Comparison of ENCODE assay signal across 23 cellular contexts in the genomic region with DNA sequence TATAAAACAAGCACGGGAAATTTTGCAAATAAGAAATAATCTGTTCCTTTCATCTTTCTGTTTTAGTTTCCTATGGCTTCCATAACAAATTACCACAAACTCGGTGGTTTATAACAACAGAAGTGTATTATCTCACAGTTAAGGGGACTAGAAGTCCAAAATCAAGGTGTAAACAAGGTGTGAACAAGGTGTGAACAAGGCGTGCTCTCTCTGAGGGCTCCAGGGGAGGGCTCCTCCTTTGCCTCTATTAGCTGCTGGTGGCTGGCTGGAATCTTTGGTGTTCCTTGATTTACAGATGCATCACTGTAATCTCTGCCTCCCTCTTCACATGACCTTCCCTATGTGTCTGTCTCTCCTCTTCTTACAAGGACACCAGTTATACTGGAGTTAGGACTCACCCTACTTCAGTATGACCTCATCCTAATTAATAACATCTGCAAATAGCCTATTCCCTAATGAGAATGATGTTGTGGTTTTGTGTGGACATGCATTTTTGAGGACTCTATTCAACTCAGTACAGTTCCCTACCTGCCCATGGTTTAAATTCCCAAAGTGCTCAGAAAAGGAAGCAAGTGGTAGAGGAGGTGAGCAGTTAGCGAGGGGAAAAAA. TPM values are rescaled to one million over a fixed set of nuclear protein-coding genes. Genes with fewer than 3 reads are reported as not detected.
DNase-seq lines count a peak whose midpoint lies in the region; ATAC-seq, FAIRE-seq and TF ChIP-seq lines count a peak whose summit lies in the region.
"Had no signal": no experiment of that assay in that cellular context is flagged by ENCODE, and none has a peak within 500 bp of the region (broad histone marks: within the 10 kb centered on the region; RNA-seq: fewer than 3 reads in every experiment).

No MANE protein-coding gene starts in this region.

- H3K4me3 ChIP-seq in HepG2 (replicated peaks in 1 of 3; ENCODE audit: insufficient read depth in 1 of 3, low read depth in 2 of 3, low read length in 3 of 3): no peak overlapping the region
- H3K4me3 ChIP-seq in right lobe of liver: no peak overlapping the region
- no peak overlapping the region for H3K4me3 ChIP-seq in endodermal cell (ENCODE audit: low read length)
- H3K4me3 ChIP-seq in foreskin fibroblast (ENCODE audit: low read depth in 1 of 2, low read length in 2 of 2): no peak overlapping the region
- H3K4me3 ChIP-seq: BLaER1, GM12878 had no signal

- H3K4me1 Mint-ChIP-seq in endodermal cell (peaks cover 3% of the 10 kb centered on the region), H9 (peaks cover 6 to 8% of the 10 kb centered on the region in 2 experiments; a peak in 3 of 4 replicates), endothelial cell (ENCODE audit: unreplicated experiment) (no peaks in the 10 kb centered on the region)
- H3K4me1 Mint-ChIP-seq: CD4-positive, CD25-positive, alpha-beta regulatory T cell; IgD-negative memory B cell had no signal

- H4K20me1 ChIP-seq in HepG2 (ENCODE audit: insufficient read depth, low read length) (no peaks in the 10 kb centered on the region), H9 (ENCODE audit: control insufficient read depth, insufficient read depth, insufficient read length) (no peaks in the 10 kb centered on the region)
- H4K20me1 ChIP-seq: BLaER1 had no signal

- H3K23ac ChIP-seq in H9 (ENCODE audit: insufficient read length, low read depth, low read length): no peak overlapping the region

- H2BK15ac ChIP-seq in H9 (ENCODE audit: low read depth, low read length): no peak overlapping the region

- no peak overlapping the region for H4K91ac ChIP-seq in H9 (ENCODE audit: insufficient read length, low read depth, low read length)

- TF ChIP-seq CTCF in HepG2 (CRISPR knock-in tag; IDR thresholded peaks at IDR 0.05) (no peak), right lobe of liver (IDR thresholded peaks at IDR 0.05) (no peak), endodermal cell (conservative IDR thresholded peaks at IDR 0.05) (no peak), foreskin fibroblast (IDR thresholded peaks at IDR 0.05; ENCODE audit: low read depth, low read length) (no peak), H9 (conservative IDR thresholded peaks at IDR 0.05) (no peak), endothelial cell (IDR thresholded peaks at IDR 0.05; ENCODE audit: unreplicated experiment) (no peak)

- no peaks in the 10 kb centered on the region for H3K79me1 ChIP-seq in H9 (ENCODE audit: insufficient read depth, low read depth, low read length, poor library complexity, severe bottlenecking)

- DNase-seq in HepG2 (ENCODE audit: low spot score): no peak
- DNase-seq in right lobe of liver: no peak
- peak; percentile 84 for DNase-seq in endodermal cell
- DNase-seq in foreskin fibroblast: peak; percentile 53 to 72
- DNase-seq in ureter (ENCODE audit: low spot score): no peak
- no peak for DNase-seq in H9
- no peak for DNase-seq in endothelial cell (ENCODE audit: low spot score)
- DNase-seq: CD4-positive, CD25-positive, alpha-beta regulatory T cell; GDM1; HFFc6; MM.1S; NCI-H1694; NCI-H2029 treated with DMSO at 0.1 percent for 48 hours; NCI-H446 treated with DMSO at 0.1 percent for 48 hours; NCI-H69; Right ventricle myocardium superior; RPMI8226 had no signal

- H3K36me3 ChIP-seq in HepG2 (replicated peaks in 1 of 2; ENCODE audit: control insufficient read depth in 1 of 2, insufficient read depth in 2 of 2, low read length in 2 of 2) (no peaks in the 10 kb centered on the region), right lobe of liver (no peaks in the 10 kb centered on the region), endodermal cell (ENCODE audit: control insufficient read depth, insufficient read depth, low read length) (no peaks in the 10 kb centered on the region)
- H3K36me3 ChIP-seq: BLaER1 had no signal

- WGBS in HepG2 (ENCODE audit: low lambda C conversion rate): 3% methylated on average over 4 of the region's 4 CpGs
- WGBS in right lobe of liver (ENCODE audit: insufficient coverage, low coverage, low lambda C conversion rate, missing lambda C conversion rate): 56% methylated on average over 4 of the region's 4 CpGs
- WGBS in endodermal cell (ENCODE audit: insufficient coverage in 1 of 2, insufficient read length in 1 of 2), 2 experiments: 58 to 100% methylated on average over 1 to 4 of the region's 4 CpGs
- WGBS in H9 (ENCODE audit: extremely low coverage, insufficient read length, low lambda C conversion rate): no CpG with 5 or more reads among the region's 4 CpGs

- H3K4me3 Mint-ChIP-seq in endodermal cell (no peak overlapping the region), H9 (no peak overlapping the region), endothelial cell (ENCODE audit: unreplicated experiment) (no peak overlapping the region)
- H3K4me3 Mint-ChIP-seq: CD4-positive, CD25-positive, alpha-beta regulatory T cell; HFFc6; IgD-negative memory B cell had no signal

- H2BK120ac ChIP-seq in H9 (ENCODE audit: low read depth, low read length, poor library complexity, severe bottlenecking): no peak overlapping the region

- no TSS peak for BruUV-seq in HepG2 (replicated peaks; lab: Mats Ljungman, UMichigan)

- TF ChIP-seq POLR2A in HepG2 (IDR thresholded peaks at IDR 0.05; ENCODE audit: insufficient read depth in 1 of 2, low read depth in 2 of 2, low read length in 2 of 2) (no peak), right lobe of liver (IDR thresholded peaks at IDR 0.05) (no peak)

- no peak overlapping the region for H3K56ac ChIP-seq in H9 (ENCODE audit: insufficient read length, low read depth, low read length)

- POLR2A ChIA-PET in HepG2 (lab: Yijun Ruan, JAX): no interaction called here

- H3K36me3 Mint-ChIP-seq in endodermal cell (ENCODE audit: low read depth): no peaks in the 10 kb centered on the region
- H3K36me3 Mint-ChIP-seq in H9 (ENCODE audit: insufficient read depth in 1 of 3, low read depth in 3 of 3): peaks cover 0 to 9% (median 6%) of the 10 kb centered on the region in 3 experiments; a peak in 3 of 7 replicates
- no peaks in the 10 kb centered on the region for H3K36me3 Mint-ChIP-seq in endothelial cell (ENCODE audit: low read depth, unreplicated experiment)
- H3K36me3 Mint-ChIP-seq: CD4-positive, CD25-positive, alpha-beta regulatory T cell; IgD-negative memory B cell had no signal

- H3K27ac ChIP-seq in HepG2 (ENCODE audit: extremely low read length, insufficient read depth, low read length) (no peak overlapping the region), right lobe of liver (no peak overlapping the region), endodermal cell (ENCODE audit: low read depth, low read length) (no peak overlapping the region), H9 (ENCODE audit: insufficient read length, low read depth, low read length) (no peak overlapping the region)
- H3K27ac ChIP-seq: 22Rv1, BLaER1, KMS-11 had no signal

- FAIRE-seq in HepG2 (lab: Jason Lieb, UNC): no peak
- FAIRE-seq: GM12878 had no signal

- no peak overlapping the region for H4K5ac ChIP-seq in H9 (ENCODE audit: insufficient read length, low read depth, low read length)

- CTCF ChIA-PET in HepG2 (lab: Yijun Ruan, JAX; ENCODE audit: low intra/inter-chr PET ratio, low total read pairs): no interaction called here

- ATAC-seq in HepG2 (no peak), right lobe of liver (no peak)
- ATAC-seq: GM12878 had no signal

- H3K4me2 ChIP-seq in HepG2 (ENCODE audit: low read depth, low read length): no peak overlapping the region
- no peak overlapping the region for H3K4me2 ChIP-seq in H9 (ENCODE audit: insufficient read depth, insufficient read length, low read length)
- H3K4me2 ChIP-seq: BLaER1, KMS-11 had no signal

- H3K9me3 ChIP-seq in HepG2 (ENCODE audit: low read length): no peaks in the 10 kb centered on the region
- no peaks in the 10 kb centered on the region for H3K9me3 ChIP-seq in right lobe of liver
- peaks cover 7% of the 10 kb centered on the region for H3K9me3 ChIP-seq in endodermal cell (ENCODE audit: control insufficient read depth, low read length)
- H3K9me3 ChIP-seq in H9 (ENCODE audit: control insufficient read depth, low read depth, low read length): no peaks in the 10 kb centered on the region
- H3K9me3 ChIP-seq: BLaER1 had no signal

- peaks cover 6% of the 10 kb centered on the region for H3K9me3 Mint-ChIP-seq in endodermal cell
- peaks cover 5 to 6% of the 10 kb centered on the region in 2 experiments; a peak in 3 of 5 replicates for H3K9me3 Mint-ChIP-seq in H9
- H3K9me3 Mint-ChIP-seq in endothelial cell (ENCODE audit: unreplicated experiment): no peaks in the 10 kb centered on the region
- H3K9me3 Mint-ChIP-seq: HFFc6 had no signal

- H3K23me2 ChIP-seq in H9 (ENCODE audit: insufficient read length, low read depth, low read length, poor library complexity, severe bottlenecking): no peaks in the 10 kb centered on the region

- no peak overlapping the region for H2AFZ ChIP-seq in HepG2 (ENCODE audit: low read length)
- no peak overlapping the region for H2AFZ ChIP-seq in H9 (ENCODE audit: low read length)

- no peak overlapping the region for H3T11ph ChIP-seq in H9 (ENCODE audit: low read length)

- TF ChIP-seq EP300 in HepG2 (IDR thresholded peaks at IDR 0.05; ENCODE audit: low read depth in 2 of 2, low read length in 2 of 2): no peak
- TF ChIP-seq EP300 in HepG2 (CRISPR knock-in tag; IDR thresholded peaks at IDR 0.05; ENCODE audit: borderline replicate concordance): no peak

- peaks cover 91% of the 10 kb centered on the region for H3K27me3 Mint-ChIP-seq in endodermal cell (ENCODE audit: insufficient read depth)
- H3K27me3 Mint-ChIP-seq in H9 (ENCODE audit: low read depth): no peaks in the 10 kb centered on the region
- H3K27me3 Mint-ChIP-seq in endothelial cell (ENCODE audit: unreplicated experiment): no peaks in the 10 kb centered on the region
- H3K27me3 Mint-ChIP-seq: CD4-positive, CD25-positive, alpha-beta regulatory T cell; IgD-negative memory B cell had no signal

- no peak overlapping the region for H3K9ac ChIP-seq in HepG2 (ENCODE audit: insufficient read depth, low read depth, low read length)
- no peak overlapping the region for H3K9ac ChIP-seq in endodermal cell (ENCODE audit: extremely low read depth, low read length, poor library complexity, severe bottlenecking)
- H3K9ac ChIP-seq in H9 (ENCODE audit: extremely low read depth, insufficient read length, low read length): no peak overlapping the region
- H3K9ac ChIP-seq: BLaER1, KMS-11 had no signal

- no peaks in the 10 kb centered on the region for H3K4me1 ChIP-seq in HepG2 (ENCODE audit: insufficient read depth, low read length)
- no peaks in the 10 kb centered on the region for H3K4me1 ChIP-seq in right lobe of liver
- peaks cover 7% of the 10 kb centered on the region for H3K4me1 ChIP-seq in endodermal cell (ENCODE audit: control insufficient read depth, insufficient read depth, low read length)
- no peaks in the 10 kb centered on the region for H3K4me1 ChIP-seq in H9 (ENCODE audit: insufficient read depth, low read length)
- H3K4me1 ChIP-seq: BLaER1 had no signal

- H2AK5ac ChIP-seq in H9 (ENCODE audit: insufficient read length, low read length): no peak overlapping the region

- no peak overlapping the region for H3K14ac ChIP-seq in H9 (ENCODE audit: insufficient read depth, low read length)

- no peak overlapping the region for H3K18ac ChIP-seq in H9 (ENCODE audit: insufficient read length, low read depth, low read length)

- no peak overlapping the region for H3K4ac ChIP-seq in H9 (ENCODE audit: low read depth, low read length)

- H3K27ac Mint-ChIP-seq in endodermal cell: no peak overlapping the region
- no peak overlapping the region for H3K27ac Mint-ChIP-seq in H9
- no peak overlapping the region for H3K27ac Mint-ChIP-seq in endothelial cell (ENCODE audit: unreplicated experiment)
- H3K27ac Mint-ChIP-seq: CD4-positive, CD25-positive, alpha-beta regulatory T cell; HFFc6; IgD-negative memory B cell had no signal

- no peak for TF ChIP-seq RAD21 in HepG2 (CRISPR knock-in tag; IDR thresholded peaks at IDR 0.05)

- no peak overlapping the region for H4K8ac ChIP-seq in H9 (replicated peaks; ENCODE audit: insufficient read length, low read depth, low read length)

- no peak overlapping the region for H2BK20ac ChIP-seq in H9 (ENCODE audit: low read depth, low read length, poor library complexity, severe bottlenecking)

- intact Hi-C loops in HepG2 (cut with micrococcal nuclease; ENCODE audit: unreplicated experiment) (no loop called here), right lobe of liver (cut with DNase I) (no loop called here)

- H3K27me3 ChIP-seq in HepG2 (ENCODE audit: control insufficient read depth in 1 of 2, insufficient read depth in 2 of 2, low read length in 2 of 2) (peaks cover 0 to 3% of the 10 kb centered on the region in 2 experiments; a peak in 1 of 5 replicates), right lobe of liver (no peaks in the 10 kb centered on the region), endodermal cell (ENCODE audit: control insufficient read depth, insufficient read depth, low read length, poor library complexity, severe bottlenecking) (peaks cover 81% of the 10 kb centered on the region), H9 (ENCODE audit: insufficient read depth, low read length) (no peaks in the 10 kb centered on the region)
- H3K27me3 ChIP-seq: BLaER1 had no signal

- in situ Hi-C loops in HepG2 (cut with HindIII; ENCODE audit: extremely low pct_ligation_motif_present, low pct_unique_long_range_greater_than_20kb): no loop called here

- H2BK12ac ChIP-seq in H9 (ENCODE audit: insufficient read length, low read depth, low read length): no peak overlapping the region

- no peak overlapping the region for H2BK5ac ChIP-seq in H9 (ENCODE audit: insufficient read length, low read length)

- no peaks in the 10 kb centered on the region for H3K79me2 ChIP-seq in HepG2 (ENCODE audit: insufficient read depth, low read length)
- H3K79me2 ChIP-seq in H9 (ENCODE audit: insufficient read depth, low read length): no peaks in the 10 kb centered on the region

RNA-seq across cellular contexts. Expression of a gene that starts 17.5 kb away (rescaled TPM):
- total RNA-seq in HepG2 (2016; rRNA removed; fragmentation: Illumina TruSeq; extraction: Trizol): not detected in 2 replicates
- total RNA-seq in HepG2 (2016; cell fraction: cytosol; rRNA removed; fragmentation: Illumina TruSeq; extraction: Trizol; ENCODE audit: low read depth): not detected in 2 replicates
- total RNA-seq in HepG2 (2016; cell fraction: insoluble cytoplasmic fraction; rRNA removed; fragmentation: Illumina TruSeq; extraction: Trizol): not detected in 2 replicates
- not detected in 2 replicates for total RNA-seq in HepG2 (2016; cell fraction: membrane; rRNA removed; fragmentation: Illumina TruSeq; extraction: Trizol)
- total RNA-seq in HepG2 (2016; cell fraction: nucleus; rRNA removed; fragmentation: Illumina TruSeq; extraction: Trizol): not detected in 2 replicates
- polyA plus RNA-seq in HepG2 (2011; rRNA removed): not detected in 2 replicates
- polyA plus RNA-seq in HepG2 (2011; cell fraction: cytosol; rRNA removed): not detected in 2 replicates
- not detected in 2 replicates for polyA plus RNA-seq in HepG2 (2011; cell fraction: nucleus; rRNA removed)
- not detected in 2 replicates for polyA plus RNA-seq in HepG2 (2012)
- polyA plus RNA-seq in HepG2 (2016; cell fraction: cytosol; fragmentation: Illumina TruSeq; extraction: Trizol; ENCODE audit: low read depth): not detected in 2 replicates
- not detected in 2 replicates for polyA plus RNA-seq in HepG2 (2016; cell fraction: insoluble cytoplasmic fraction; fragmentation: Illumina TruSeq; extraction: Trizol; ENCODE audit: low read depth)
- polyA plus RNA-seq in HepG2 (2016; cell fraction: membrane; fragmentation: Illumina TruSeq; extraction: Trizol; ENCODE audit: low read depth): not detected in 2 replicates
- not detected in 2 replicates for polyA plus RNA-seq in HepG2 (2016; cell fraction: nucleus; fragmentation: Illumina TruSeq; extraction: Trizol; ENCODE audit: insufficient read depth, low read depth)
- 21.4 TPM in 1 of 2 replicates, not detected in the other for polyA minus RNA-seq in HepG2 (2011; rRNA and poly(A)+ RNA removed; ENCODE audit: low replicate concordance)
- 0.10 and 0.18 TPM in 2 replicates for polyA minus RNA-seq in HepG2 (2011; cell fraction: cytosol; rRNA and poly(A)+ RNA removed)
- polyA minus RNA-seq in HepG2 (2011; cell fraction: nucleus; rRNA and poly(A)+ RNA removed): 0.39 TPM in 1 of 2 replicates, not detected in the other
- under 1 TPM; 0.18 to 0.95 (median 0.49) TPM for total RNA-seq in right lobe of liver
- total RNA-seq in endodermal cell: under 1 TPM; 0.73 to 0.84 TPM
- 21.6 TPM for polyA plus RNA-seq in endodermal cell (2013, experiment 1 of 2)
- polyA plus RNA-seq in endodermal cell (2013, experiment 2 of 2): 21.9 TPM
- 1.7 TPM for total RNA-seq in ureter
- total RNA-seq in H9 (2021): not detected in 2 replicates
- total RNA-seq in endothelial cell (ENCODE audit: unreplicated experiment): 0.18 TPM
- total RNA-seq: CD4-positive, CD25-positive, alpha-beta regulatory T cell; GM12878; HFFc6; SK-MEL-5 had no signal
- polyA plus RNA-seq: CD4-positive, CD25-positive, alpha-beta regulatory T cell; GM12878; IgD-negative memory B cell had no signal

Comparison
In these comparisons a context has a peak if more than half of its experiments do, and no peak if none do; other contexts are left out.
1. DNase-seq: peak in endodermal cell (single experiment) and foreskin fibroblast (2 of 2); none in HepG2 (single experiment), right lobe of liver (0 of 3), ureter (single experiment), H9 (single experiment) and endothelial cell (single experiment).